ENCODE assay signal across 8 cellular contexts in genomic region chr14:78022059-78022458, GRCh38.
A peak's percentile ranks its signal among the peaks of the same experiment; 100 is the strongest.
DNase-seq lines count a peak whose midpoint lies in the region; ATAC-seq lines count a peak whose summit lies in the region.

No MANE protein-coding gene starts in this region.

- peak; percentile 88 for ATAC-seq in GM19452 (IDR thresholded peaks at IDR 0.05; ENCODE audit: unreplicated experiment)
- ATAC-seq in HG03571 (IDR thresholded peaks at IDR 0.05; ENCODE audit: unreplicated experiment) = peak; percentile 84

- H3K27me3 Mint-ChIP-seq in immature natural killer cell (ENCODE audit: low read depth in 3 of 3) = peaks cover 0 to 6% (median 1%) of the 10 kb centered on the region in 3 donors

- H3K4me1 Mint-ChIP-seq in immature natural killer cell = no peaks in the 10 kb centered on the region

- no peak overlapping the region for H3K4me3 Mint-ChIP-seq in immature natural killer cell

- H3K9me3 Mint-ChIP-seq in immature natural killer cell = no peaks in the 10 kb centered on the region

- no peaks in the 10 kb centered on the region for H3K36me3 Mint-ChIP-seq in immature natural killer cell

- no peak overlapping the region for H3K27ac Mint-ChIP-seq in immature natural killer cell

- DNase-seq in ELF-1 (ENCODE audit: low read depth, low spot score) (peak; percentile 84), NCI-H69 (lab: John Stamatoyannopoulos, UW) (peak; percentile 94), immature natural killer cell (peak; percentile 10 to 38 (median 29)), HPDE6-E6E7 (ENCODE audit: extremely low spot score) (no peak)
- peak; percentile 14 for DNase-seq in activated naive CD4-positive, alpha-beta T cell treated with anti-CD3 and anti-CD28 coated beads, Interleukin-2, amount 50 U/mL, for 16 hours
- peak; percentile 8 for DNase-seq in stimulated activated CD8-positive, alpha-beta memory T cell treated with anti-CD3 and anti-CD28 coated beads, Interleukin-12 subunit alpha, Interleukin-12 subunit beta, amount 100 ng/mL, for 24 hours (ENCODE audit: extremely low read depth)
